11 cellular contexts compared by ENCODE assay signal in the genomic region with DNA sequence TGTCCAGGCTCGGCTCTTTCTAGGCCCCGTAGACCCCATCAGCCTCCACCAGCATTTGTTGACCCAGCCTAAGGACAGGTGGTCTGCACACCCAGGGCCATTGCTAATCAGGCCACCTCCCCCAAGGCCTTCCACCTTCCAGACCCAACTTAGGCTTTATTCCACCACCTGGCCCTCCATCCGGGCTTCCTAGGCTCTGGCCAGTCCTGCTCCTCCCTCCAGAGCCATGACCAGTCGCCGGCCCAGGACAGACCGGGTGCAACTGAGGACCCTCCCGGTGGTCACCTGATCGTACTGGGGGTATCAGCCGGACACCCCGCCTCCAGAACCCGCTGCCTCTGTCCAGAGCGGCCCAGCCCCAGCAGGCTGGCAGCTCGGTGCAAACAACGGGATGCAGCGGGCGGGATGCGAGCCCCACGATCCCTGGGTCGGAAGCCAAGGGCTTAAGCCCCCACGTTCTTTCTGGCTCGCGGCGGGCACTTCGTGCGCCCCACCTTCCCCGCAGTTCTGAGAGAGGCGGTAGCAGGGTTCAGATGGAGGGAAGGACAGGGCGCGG. TPM values are rescaled to one million over a fixed set of nuclear protein-coding genes. Genes with fewer than 3 reads are reported as not detected.
A peak's percentile ranks its signal among the peaks of the same experiment; 100 is the strongest.
DNase-seq lines count a peak whose midpoint lies in the region; ATAC-seq and TF ChIP-seq lines count a peak whose summit lies in the region.
"Had no signal": no experiment of that assay in that cellular context is flagged by ENCODE, and none has a peak within 500 bp of the region (broad histone marks: within the 10 kb centered on the region; RNA-seq: fewer than 3 reads in every experiment).

No MANE protein-coding gene starts in this region.

- intact Hi-C loops in activated CD4-positive, alpha-beta T cell treated with anti-CD3 and anti-CD28 coated beads for 36 hours (cut with DNase I, micrococcal nuclease): no loop called here
- intact Hi-C loops in tibial artery (cut with DNase I; ENCODE audit: low total_unique reads): loop anchor here (5.0 kb wide), 1 partner anchor 91 kb away; no protein-coding TSS in a partner anchor

- peaks cover 0 to under 1% (median 0%) of the 10 kb centered on the region in 3 donors for H3K9me3 ChIP-seq in tibial artery

- H3K4me3 ChIP-seq in tibial artery: peak overlapping the region; percentile 64 to 74

- H3K4me1 ChIP-seq in tibial artery: peaks cover 0 to 18% (median 9%) of the 10 kb centered on the region in 4 donors

- no peak overlapping the region for H3K27ac Mint-ChIP-seq in activated CD4-positive, alpha-beta T cell treated with anti-CD3 and anti-CD28 coated beads for 36 hours
- no peak overlapping the region for H3K27ac Mint-ChIP-seq in mesothelial cell of epicardium

- H3K27me3 Mint-ChIP-seq in activated CD4-positive, alpha-beta T cell treated with anti-CD3 and anti-CD28 coated beads for 36 hours: peaks cover 8% of the 10 kb centered on the region
- peaks cover 29% of the 10 kb centered on the region for H3K27me3 Mint-ChIP-seq in mesothelial cell of epicardium (ENCODE audit: low read depth)

- no peak for ATAC-seq in activated CD4-positive, alpha-beta T cell treated with anti-CD3 and anti-CD28 coated beads for 36 hours
- no peak for ATAC-seq in HG03196 (IDR thresholded peaks at IDR 0.05; ENCODE audit: unreplicated experiment)

- POLR2A ChIA-PET in activated CD4-positive, alpha-beta T cell treated with anti-CD3 and anti-CD28 coated beads for 36 hours (lab: Charles Lee): no interaction called here

- H3K27ac ChIP-seq in cingulate gyrus (ENCODE audit: low read depth, low read length): peak overlapping the region; percentile 98
- H3K27ac ChIP-seq in tibial artery: peak overlapping the region; percentile 84 to 88
- H3K27ac ChIP-seq: BLaER1 treated with 17β-estradiol and CSF1 and Interleukin-3, amounts not matched to agents 10 nM and 100 nM; VCaP had no signal

- H3K9me3 Mint-ChIP-seq in activated CD4-positive, alpha-beta T cell treated with anti-CD3 and anti-CD28 coated beads for 36 hours (ENCODE audit: low read depth): no peaks in the 10 kb centered on the region
- H3K9me3 Mint-ChIP-seq in mesothelial cell of epicardium: no peaks in the 10 kb centered on the region

- peaks cover 0 to 22% (median 0%) of the 10 kb centered on the region in 3 donors for H3K36me3 ChIP-seq in tibial artery
- H3K36me3 ChIP-seq: BLaER1 treated with 17β-estradiol and CSF1 and Interleukin-3, amounts not matched to agents 10 nM and 100 nM had no signal

- DNase-seq in activated CD4-positive, alpha-beta T cell treated with anti-CD3 and anti-CD28 coated beads for 36 hours: no peak
- DNase-seq in activated CD4-positive, alpha-beta T cell treated with anti-CD3 and anti-CD28 coated beads for 4 hours: no peak
- no peak for DNase-seq in mesothelial cell of epicardium (ENCODE audit: low spot score in 2 of 2, unreplicated experiment in 2 of 2)
- no peak for DNase-seq in tibial artery
- no peak for DNase-seq in epidermal melanocyte (ENCODE audit: insufficient read length, low spot score)
- DNase-seq in kidney glomerular epithelial cell (lab: John Stamatoyannopoulos, UW): no peak
- DNase-seq: NCI-H2081 treated with DMSO at 0.1 percent for 48 hours had no signal

- TF ChIP-seq CTCF in mesothelial cell of epicardium (IDR thresholded peaks at IDR 0.05; ENCODE audit: unreplicated experiment): no peak
- no peak for TF ChIP-seq CTCF in tibial artery (IDR thresholded peaks at IDR 0.05)

- peaks cover 5% of the 10 kb centered on the region for H3K4me1 Mint-ChIP-seq in activated CD4-positive, alpha-beta T cell treated with anti-CD3 and anti-CD28 coated beads for 36 hours
- H3K4me1 Mint-ChIP-seq in mesothelial cell of epicardium: peaks cover 2% of the 10 kb centered on the region

- H3K36me3 Mint-ChIP-seq in activated CD4-positive, alpha-beta T cell treated with anti-CD3 and anti-CD28 coated beads for 36 hours (ENCODE audit: low read depth): no peaks in the 10 kb centered on the region
- H3K36me3 Mint-ChIP-seq in mesothelial cell of epicardium: no peaks in the 10 kb centered on the region

- H3K4me3 Mint-ChIP-seq in activated CD4-positive, alpha-beta T cell treated with anti-CD3 and anti-CD28 coated beads for 36 hours: peak overlapping the region; percentile 23
- H3K4me3 Mint-ChIP-seq in mesothelial cell of epicardium: peak overlapping the region; percentile 61

- CTCF ChIA-PET in activated CD4-positive, alpha-beta T cell treated with anti-CD3 and anti-CD28 coated beads for 36 hours (lab: Charles Lee): no interaction called here

- H3K27me3 ChIP-seq in tibial artery: no peaks in the 10 kb centered on the region

RNA-seq across cellular contexts. Expression of gene NACAD, which starts 0.5 kb away (rescaled TPM):
- under 1 TPM; 0.14 to 0.21 TPM for total RNA-seq in activated CD4-positive, alpha-beta T cell treated with anti-CD3 and anti-CD28 coated beads for 36 hours
- 9.2 to 11.4 TPM (median 10.3 TPM) in 3 replicates for total RNA-seq in mesothelial cell of epicardium

RNA-seq across cellular contexts. Expression of gene TBRG4, which starts 23.3 kb away (rescaled TPM):
- 100 to 1,000 TPM; 158 to 163 TPM for total RNA-seq in activated CD4-positive, alpha-beta T cell treated with anti-CD3 and anti-CD28 coated beads for 36 hours
- 61.6 to 68.1 TPM (median 63.0 TPM) in 3 replicates for total RNA-seq in mesothelial cell of epicardium
